ENCODE assay signal across 17 cellular contexts in the genomic region with DNA sequence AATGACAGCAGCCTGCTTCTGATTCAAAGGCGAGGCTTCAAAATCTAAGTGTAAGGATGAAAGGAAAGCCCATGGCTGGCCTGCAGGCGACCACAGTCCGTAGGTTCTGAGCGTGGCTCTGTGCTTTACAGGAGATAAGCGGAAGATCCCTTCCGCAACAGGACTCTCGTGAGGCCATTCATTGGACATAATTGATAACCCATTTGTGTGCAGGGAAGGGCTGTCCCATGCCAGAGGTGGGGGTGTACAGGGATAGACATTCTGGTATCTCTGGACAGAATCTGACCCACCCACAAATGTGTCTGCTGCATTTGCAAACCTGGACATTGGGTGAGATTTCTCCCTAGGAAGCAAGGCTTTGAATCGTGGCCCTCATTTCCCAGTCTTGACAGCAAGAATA. TPM values are rescaled to one million over a fixed set of nuclear protein-coding genes. Genes with fewer than 3 reads are reported as not detected.
DNase-seq lines count a peak whose midpoint lies in the region; ATAC-seq and TF ChIP-seq lines count a peak whose summit lies in the region.
"Had no signal": no experiment of that assay in that cellular context is flagged by ENCODE, and none has a peak within 500 bp of the region (broad histone marks: within the 10 kb centered on the region; RNA-seq: fewer than 3 reads in every experiment).

No MANE protein-coding gene starts in this region.

- ATAC-seq in GM21381 (IDR thresholded peaks at IDR 0.05; ENCODE audit: unreplicated experiment), result no peak
- ATAC-seq: GM23338, HCT116 had no signal

- peaks cover 48% of the 10 kb centered on the region for H3F3A ChIP-seq in SK-N-SH (replicated peaks; ENCODE audit: insufficient read depth)

- TF ChIP-seq CTCF in SK-N-SH (IDR thresholded peaks at IDR 0.05) (no peak), parathyroid adenoma (IDR thresholded peaks at IDR 0.05) (no peak)

- H3K4me3 ChIP-seq in CD4-positive, alpha-beta memory T cell (ENCODE audit: low read length in 2 of 2), result no peak overlapping the region
- H3K4me3 ChIP-seq in SK-N-SH (ENCODE audit: low read depth in 2 of 2, low read length in 1 of 2) (peak overlapping the region in 1 of 2 experiments; percentile 12; a peak in 1 of 4 replicates), parathyroid adenoma (ENCODE audit: low read depth, low read length) (peak overlapping the region; percentile 7)
- H3K4me3 ChIP-seq: GM23338 had no signal

- peak overlapping the region; percentile 69 to 94 (median 84) for H3K27ac Mint-ChIP-seq in CD4-positive, alpha-beta memory T cell
- H3K27ac Mint-ChIP-seq in dendritic cell treated with granulocyte-macrophage colony-stimulating factor and Interleukin-4, amounts not matched to agents 40 ng/mL and 50 ng/mL, for 4 days, result peak overlapping the region; percentile 33
- H3K27ac Mint-ChIP-seq: B cell, GM23338 had no signal

- TF ChIP-seq RAD21 in SK-N-SH (IDR thresholded peaks at IDR 0.05; ENCODE audit: low read length), result no peak

- H4K20me1 ChIP-seq in SK-N-SH (ENCODE audit: insufficient read depth), result no peaks in the 10 kb centered on the region

- no peaks in the 10 kb centered on the region for H3K9me2 ChIP-seq in SK-N-SH

- 77% methylated on average over 8 of the region's 8 CpGs for WGBS in SK-N-SH (ENCODE audit: low lambda C conversion rate)

- H3K36me3 Mint-ChIP-seq in CD4-positive, alpha-beta memory T cell, result peaks cover 4 to 7% of the 10 kb centered on the region in 2 donors
- no peaks in the 10 kb centered on the region for H3K36me3 Mint-ChIP-seq in dendritic cell treated with granulocyte-macrophage colony-stimulating factor and Interleukin-4, amounts not matched to agents 40 ng/mL and 50 ng/mL, for 4 days (ENCODE audit: low read depth)

- H3K4me1 Mint-ChIP-seq in CD4-positive, alpha-beta memory T cell, result peaks cover 32 to 68% (median 49%) of the 10 kb centered on the region in 4 donors
- peaks cover 68% of the 10 kb centered on the region for H3K4me1 Mint-ChIP-seq in dendritic cell treated with granulocyte-macrophage colony-stimulating factor and Interleukin-4, amounts not matched to agents 40 ng/mL and 50 ng/mL, for 4 days (ENCODE audit: low read depth)

- peaks cover 0 to 1% of the 10 kb centered on the region in 2 donors for H3K27me3 Mint-ChIP-seq in CD4-positive, alpha-beta memory T cell
- H3K27me3 Mint-ChIP-seq in dendritic cell treated with granulocyte-macrophage colony-stimulating factor and Interleukin-4, amounts not matched to agents 40 ng/mL and 50 ng/mL, for 4 days, result peaks cover 5% of the 10 kb centered on the region
- H3K27me3 Mint-ChIP-seq: B cell had no signal

- no peak for DNase-seq in CD4-positive, alpha-beta memory T cell
- DNase-seq in SK-N-SH, result peak; percentile 80
- DNase-seq in DMS53 treated with DMSO at 0.1 percent for 48 hours (lab: John Stamatoyannopoulos, UW; ENCODE audit: unreplicated experiment), result no peak
- DNase-seq in ureter (ENCODE audit: low spot score), result no peak
- no peak for DNase-seq in hepatic stellate cell (ENCODE audit: low spot score)
- DNase-seq: NCI-H1048, NCI-H1436 treated with DMSO at 0.1 percent for 48 hours, NCI-H2029 treated with DMSO at 0.1 percent for 48 hours, NCI-H748 treated with DMSO at 0.1 percent for 48 hours, RPMI8226 had no signal

- peak overlapping the region; percentile 8; the same call in 1 of the 2 replicates for H3K4me2 ChIP-seq in SK-N-SH
- H3K4me2 ChIP-seq in parathyroid adenoma (ENCODE audit: low read length), result peak overlapping the region; percentile 15
- H3K4me2 ChIP-seq: GM23338, KMS-11 had no signal

- peak in 1 of 2 experiments; percentile 92; a peak in 1 of 4 replicates for TF ChIP-seq EP300 in SK-N-SH (IDR thresholded peaks at IDR 0.05; ENCODE audit: borderline replicate concordance in 1 of 2, low read depth in 1 of 2, low read length in 1 of 2)

- H3K9me3 ChIP-seq in CD4-positive, alpha-beta memory T cell (ENCODE audit: control insufficient read depth in 1 of 2, low read length in 2 of 2), result no peaks in the 10 kb centered on the region
- H3K9me3 ChIP-seq in SK-N-SH (no peaks in the 10 kb centered on the region), parathyroid adenoma (ENCODE audit: control insufficient read depth, low read length) (no peaks in the 10 kb centered on the region)

- H3K79me2 ChIP-seq in SK-N-SH (ENCODE audit: insufficient read depth) (peaks cover 10% of the 10 kb centered on the region; the same call in 1 of the 2 replicates), parathyroid adenoma (peaks cover 23% of the 10 kb centered on the region)

- H2AFZ ChIP-seq in SK-N-SH (ENCODE audit: low read depth) (no peak overlapping the region), parathyroid adenoma (no peak overlapping the region)
- H2AFZ ChIP-seq: GM23338 had no signal

- H3K36me3 ChIP-seq in CD4-positive, alpha-beta memory T cell (ENCODE audit: insufficient read depth, low read length), result no peaks in the 10 kb centered on the region
- no peaks in the 10 kb centered on the region for H3K36me3 ChIP-seq in SK-N-SH (replicated peaks in 1 of 2; ENCODE audit: control insufficient read depth in 1 of 2, insufficient read depth in 2 of 2, low read length in 1 of 2)
- H3K36me3 ChIP-seq in parathyroid adenoma (ENCODE audit: control insufficient read depth, insufficient read depth, low read length), result no peaks in the 10 kb centered on the region

- H3K9me3 Mint-ChIP-seq in CD4-positive, alpha-beta memory T cell, result no peaks in the 10 kb centered on the region
- no peaks in the 10 kb centered on the region for H3K9me3 Mint-ChIP-seq in dendritic cell treated with granulocyte-macrophage colony-stimulating factor and Interleukin-4, amounts not matched to agents 40 ng/mL and 50 ng/mL, for 4 days
- H3K9me3 Mint-ChIP-seq: GM23338 had no signal

- POLR2A ChIA-PET in CD4-positive, alpha-beta memory T cell (lab: Charles Lee; ENCODE audit: partially characterized antibody), result interaction anchor here (0.6 to 6.9 kb wide), 6 partner anchors 8 to 258 kb away, joined by 3 to 63 read pairs (median 16); partner anchors contain the start of genes LIMD2 and MAP3K3
- POLR2A ChIA-PET in SK-N-SH (lab: Yijun Ruan, JAX), result interaction anchor here (0.7 to 10.2 kb wide), 16 partner anchors 8 to 258 kb away, joined by 3 to 572 read pairs (median 7); partner anchors contain the start of genes ACE, DCAF7, LIMD2 and MAP3K3

- no peak overlapping the region for H3K27ac ChIP-seq in CD4-positive, alpha-beta memory T cell (ENCODE audit: low read depth, low read length)
- H3K27ac ChIP-seq in SK-N-SH (ENCODE audit: low read depth in 2 of 2, low read length in 1 of 2) (peak overlapping the region; percentile 50 to 97; a peak in 3 of 4 replicates), parathyroid adenoma (peak overlapping the region; percentile 98)
- H3K27ac ChIP-seq: KMS-11 had no signal

- H3K4me1 ChIP-seq in CD4-positive, alpha-beta memory T cell (ENCODE audit: insufficient read depth, low read length), result peaks cover 65% of the 10 kb centered on the region
- peaks cover 6 to 88% of the 10 kb centered on the region in 2 experiments; a peak in 3 of 4 replicates for H3K4me1 ChIP-seq in SK-N-SH (ENCODE audit: control insufficient read depth in 1 of 2, insufficient read depth in 2 of 2, low read depth in 1 of 2, low read length in 1 of 2)
- H3K4me1 ChIP-seq in parathyroid adenoma, result peaks cover 79% of the 10 kb centered on the region

- peak overlapping the region in 1 of 8 donors; percentile 61 for H3K4me3 Mint-ChIP-seq in CD4-positive, alpha-beta memory T cell
- no peak overlapping the region for H3K4me3 Mint-ChIP-seq in dendritic cell treated with granulocyte-macrophage colony-stimulating factor and Interleukin-4, amounts not matched to agents 40 ng/mL and 50 ng/mL, for 4 days
- H3K4me3 Mint-ChIP-seq: B cell, GM23338 had no signal

- CTCF ChIA-PET in CD4-positive, alpha-beta memory T cell (lab: Charles Lee; ENCODE audit: partially characterized antibody), result interaction anchor here (8.7 to 11.2 kb wide), 3 partner anchors 14 to 170 kb away, joined by 86 to 107 read pairs (median 98); partner anchors contain the start of gene ACE
- CTCF ChIA-PET in SK-N-SH (lab: Yijun Ruan, JAX), result interaction anchor here (0.8 to 27.2 kb wide), 12 partner anchors 12 to 392 kb away, joined by 3 to 827 read pairs (median 12); partner anchors contain the start of genes ACE, DCAF7, MAP3K3 and TACO1

- intact Hi-C loops in CD4-positive, alpha-beta memory T cell (cut with micrococcal nuclease), result loop anchor here (5.0 kb wide), 1 partner anchor 110 kb away; the partner anchor contains the start of gene DCAF7
- intact Hi-C loops in dendritic cell treated with granulocyte-macrophage colony-stimulating factor and Interleukin-4, amounts not matched to agents 40 ng/mL and 50 ng/mL, for 4 days (cut with micrococcal nuclease), result no loop called here

- no peak overlapping the region for H3K9ac ChIP-seq in SK-N-SH
- H3K9ac ChIP-seq in parathyroid adenoma, result no peak overlapping the region
- H3K9ac ChIP-seq: KMS-11 had no signal

- H3K27me3 ChIP-seq in CD4-positive, alpha-beta memory T cell (ENCODE audit: insufficient read depth, low read length), result no peaks in the 10 kb centered on the region
- H3K27me3 ChIP-seq in SK-N-SH (ENCODE audit: insufficient read depth) (no peaks in the 10 kb centered on the region), parathyroid adenoma (ENCODE audit: control insufficient read depth, insufficient read depth, low read length) (no peaks in the 10 kb centered on the region)

TF ChIP-seq in SK-N-SH, 30 proteins besides CTCF, POLR2A, EP300 and RAD21:
- TF ChIP-seq NFIC (IDR thresholded peaks at IDR 0.05; ENCODE audit: borderline replicate concordance), result no peak
- peak; percentile 80 for TF ChIP-seq GATA2 (CRISPR knock-in tag; IDR thresholded peaks at IDR 0.05)
- TF ChIP-seq, protein P1, sequence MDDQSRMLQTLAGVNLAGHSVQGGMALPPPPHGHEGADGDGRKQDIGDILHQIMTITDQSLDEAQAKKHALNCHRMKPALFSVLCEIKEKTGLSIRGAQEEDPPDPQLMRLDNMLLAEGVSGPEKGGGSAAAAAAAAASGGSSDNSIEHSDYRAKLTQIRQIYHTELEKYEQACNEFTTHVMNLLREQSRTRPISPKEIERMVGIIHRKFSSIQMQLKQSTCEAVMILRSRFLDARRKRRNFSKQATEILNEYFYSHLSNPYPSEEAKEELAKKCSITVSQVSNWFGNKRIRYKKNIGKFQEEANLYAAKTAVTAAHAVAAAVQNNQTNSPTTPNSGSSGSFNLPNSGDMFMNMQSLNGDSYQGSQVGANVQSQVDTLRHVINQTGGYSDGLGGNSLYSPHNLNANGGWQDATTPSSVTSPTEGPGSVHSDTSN (IDR thresholded peaks at IDR 0.05), result no peak
- 0 out of 2 replicates have a peak, but pooled peaks have one; percentile 47 for TF ChIP-seq MXI1 (IDR thresholded peaks at IDR 0.05; ENCODE audit: low read depth, low read length)

RNA-seq across cellular contexts. Expression of gene CYB561, which starts 4.0 kb away (rescaled TPM):
- 10 to 100 TPM; 81.0 to 83.7 TPM for total RNA-seq in CD4-positive, alpha-beta memory T cell
- polyA plus RNA-seq in CD4-positive, alpha-beta memory T cell, result 10 to 100 TPM; 34.1 to 42.1 TPM
- 28.3 and 38.6 TPM in 2 replicates for polyA plus RNA-seq in SK-N-SH (2012; rRNA removed)
- 20.6 and 28.6 TPM in 2 replicates for polyA plus RNA-seq in SK-N-SH (2012; cell fraction: cytosol; rRNA removed)
- polyA plus RNA-seq in SK-N-SH (2012; cell fraction: nucleus; rRNA removed), result 47.2 and 48.4 TPM in 2 replicates
- 70.8 TPM for total RNA-seq in ureter

RNA-seq across cellular contexts. Expression of gene ACE, which starts 34.8 kb away (rescaled TPM):
- total RNA-seq in CD4-positive, alpha-beta memory T cell, result 10 to 100 TPM; 56.7 TPM
- polyA plus RNA-seq in CD4-positive, alpha-beta memory T cell, result 1 to 10 TPM; 1.8 to 7.5 TPM
- polyA plus RNA-seq in SK-N-SH (2012; rRNA removed), result 6.3 and 12.1 TPM in 2 replicates
- polyA plus RNA-seq in SK-N-SH (2012; cell fraction: cytosol; rRNA removed), result 6.0 and 10.9 TPM in 2 replicates
- 34.5 and 42.3 TPM in 2 replicates for polyA plus RNA-seq in SK-N-SH (2012; cell fraction: nucleus; rRNA removed)
- total RNA-seq in ureter, result 7.5 TPM
